In the genomic region with DNA sequence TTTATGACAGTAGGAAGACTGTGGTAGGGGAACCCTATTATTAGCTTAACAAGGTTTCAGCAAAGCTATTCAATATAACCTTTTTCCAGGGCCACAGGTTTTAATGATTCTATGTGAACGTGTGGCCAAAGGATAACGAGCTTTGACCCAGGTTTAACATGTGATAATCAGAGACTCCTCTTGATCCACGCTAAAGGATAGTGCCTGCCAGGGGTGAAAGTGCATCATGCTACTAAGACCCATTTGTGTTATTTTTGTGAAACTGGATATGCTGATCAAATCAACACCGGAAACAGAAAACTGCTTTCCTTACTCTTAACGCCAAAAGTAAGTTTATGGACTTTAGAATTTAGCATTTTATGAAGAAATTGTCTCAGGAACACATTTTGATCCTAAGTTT, we compare ENCODE assay signal across 8 cellular contexts. TPM values are rescaled to one million over a fixed set of nuclear protein-coding genes. Genes with fewer than 3 reads are reported as not detected.
DNase-seq lines count a peak whose midpoint lies in the region; ATAC-seq and TF ChIP-seq lines count a peak whose summit lies in the region.

No MANE protein-coding gene starts in this region.

- H3K36me3 ChIP-seq in BE2C, result no peaks in the 10 kb centered on the region
- no peaks in the 10 kb centered on the region; the same call in 1 of the 2 replicates for H3K36me3 ChIP-seq in MG63
- H3K36me3 ChIP-seq in duodenal mucosa (ENCODE audit: control insufficient read depth in 1 of 2, insufficient read depth in 2 of 2, low read length in 2 of 2), result no peaks in the 10 kb centered on the region

- 0 out of 2 replicates have a peak, but pooled peaks cover 2% of the 10 kb centered on the region for H3K4me1 ChIP-seq in BE2C
- H3K4me1 ChIP-seq in duodenal mucosa (ENCODE audit: control insufficient read depth in 1 of 2, insufficient read depth in 2 of 2, low read length in 2 of 2), result peaks cover 19 to 25% of the 10 kb centered on the region in 2 donors

- H3K27ac ChIP-seq in duodenal mucosa (ENCODE audit: low read depth, low read length), result peak overlapping the region; percentile 80

- no peak overlapping the region for H3K27ac Mint-ChIP-seq in nephron progenitor cell

- H3K9me3 ChIP-seq in BE2C (no peaks in the 10 kb centered on the region), MG63 (no peaks in the 10 kb centered on the region), duodenal mucosa (ENCODE audit: control insufficient read depth in 1 of 2, low read length in 2 of 2) (no peaks in the 10 kb centered on the region)

- H3K9ac ChIP-seq in duodenal mucosa (ENCODE audit: low read depth in 1 of 2, low read length in 2 of 2), result peak overlapping the region; percentile 55 to 64

- no peak for TF ChIP-seq CTCF in BE2C (IDR thresholded peaks at IDR 0.05; ENCODE audit: low read depth, low read length)
- TF ChIP-seq CTCF in nephron progenitor cell (IDR thresholded peaks at IDR 0.05), result no peak

- H3K4me3 Mint-ChIP-seq in nephron progenitor cell, result peak overlapping the region; percentile 92

- H3K27me3 Mint-ChIP-seq in nephron progenitor cell (ENCODE audit: low read depth, poor library complexity), result peaks cover 42% of the 10 kb centered on the region

- H3K4me3 ChIP-seq in BE2C (ENCODE audit: low read depth, low read length) (peak overlapping the region; percentile 67), MG63 (peak overlapping the region; percentile 98), duodenal mucosa (ENCODE audit: low read depth in 1 of 2, low read length in 2 of 2) (peak overlapping the region; percentile 72 to 73)

- DNase-seq in BE2C (no peak), MG63 (no peak), nephron progenitor cell (no peak), DMS153 treated with DMSO at 0.1 percent for 48 hours (lab: John Stamatoyannopoulos, UW; ENCODE audit: unreplicated experiment) (no peak)
- no peak for DNase-seq in stimulated activated naive CD4-positive, alpha-beta T cell (lab: John Stamatoyannopoulos, UW)

- H3K4me1 Mint-ChIP-seq in nephron progenitor cell, result peaks cover 52% of the 10 kb centered on the region

- H3K9me3 Mint-ChIP-seq in nephron progenitor cell, result no peaks in the 10 kb centered on the region

- no peaks in the 10 kb centered on the region for H3K27me3 ChIP-seq in BE2C
- H3K27me3 ChIP-seq in MG63, result no peaks in the 10 kb centered on the region
- H3K27me3 ChIP-seq in duodenal mucosa (ENCODE audit: control insufficient read depth in 1 of 2, insufficient read depth in 2 of 2, low read length in 2 of 2), result no peaks in the 10 kb centered on the region

- no peaks in the 10 kb centered on the region for H3K36me3 Mint-ChIP-seq in nephron progenitor cell (ENCODE audit: low read depth)

- no peak for ATAC-seq in HG02623 (IDR thresholded peaks at IDR 0.05; ENCODE audit: unreplicated experiment)
- ATAC-seq in GM21390 (IDR thresholded peaks at IDR 0.05; ENCODE audit: unreplicated experiment), result no peak

RNA-seq across cellular contexts. Expression of a gene that starts 0.9 kb away (rescaled TPM):
- polyA plus RNA-seq in BE2C (2012; ENCODE audit: insufficient read depth, insufficient read length, low read depth), result 40.6 TPM
- total RNA-seq in MG63 (2014; rRNA removed; shearing (Covaris generic); ENCODE audit: low replicate concordance), result 17.4 and 24.5 TPM in 2 replicates

RNA-seq across cellular contexts. Expression of a gene that starts 2.7 kb away (rescaled TPM):
- 7.5 TPM for polyA plus RNA-seq in BE2C (2012; ENCODE audit: insufficient read depth, insufficient read length, low read depth)
- total RNA-seq in MG63 (2014; rRNA removed; shearing (Covaris generic); ENCODE audit: low replicate concordance), result 20.5 and 46.8 TPM in 2 replicates
